22 cellular contexts compared by ENCODE assay signal in the genomic region with DNA sequence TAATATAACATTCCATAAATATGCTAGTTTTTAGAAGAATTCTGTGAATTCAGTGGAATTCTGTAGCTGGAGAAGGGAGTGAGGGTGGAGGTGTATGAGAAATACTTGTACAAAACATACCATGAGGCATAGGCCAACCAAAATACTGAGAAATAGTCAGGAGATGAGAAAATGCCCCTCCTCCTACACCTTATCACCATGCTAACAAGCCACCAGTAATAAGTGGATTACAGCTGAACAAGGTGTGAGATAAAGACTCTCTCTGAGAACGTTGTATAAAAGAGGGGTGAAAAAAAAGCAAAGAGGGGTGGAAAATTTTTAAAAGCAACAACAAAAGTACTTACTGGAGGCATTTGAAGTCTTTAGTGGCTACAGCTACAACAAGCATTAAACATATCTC.
DNase-seq lines count a peak whose midpoint lies in the region; TF ChIP-seq lines count a peak whose summit lies in the region.
"Had no signal": no experiment of that assay in that cellular context is flagged by ENCODE, and none has a peak within 500 bp of the region (broad histone marks: within the 10 kb centered on the region; RNA-seq: fewer than 3 reads in every experiment).

No MANE protein-coding gene starts in this region.

- peaks cover 1% of the 10 kb centered on the region for H3K9me3 Mint-ChIP-seq in nephron progenitor cell
- H3K9me3 Mint-ChIP-seq: GM23338 had no signal

- H3K4me3 ChIP-seq in hepatocyte (no peak overlapping the region), Peyer's patch (no peak overlapping the region)
- H3K4me3 ChIP-seq: A549; BLaER1 treated with 17β-estradiol and CSF1 and Interleukin-3, amounts not matched to agents 10 nM and 100 nM; GM12878; GM23338 had no signal

- H3K36me3 Mint-ChIP-seq in nephron progenitor cell (ENCODE audit: low read depth) = no peaks in the 10 kb centered on the region
- H3K36me3 Mint-ChIP-seq: CD14-positive monocyte; CD8-positive, alpha-beta memory T cell had no signal

- no peaks in the 10 kb centered on the region for H3K9me2 ChIP-seq in hepatocyte (replicated peaks; ENCODE audit: insufficient read depth)

- 27% methylated on average over 1 of the region's 1 CpG for WGBS in hepatocyte (ENCODE audit: low lambda C conversion rate, missing lambda C conversion rate)

- no peak overlapping the region for H3K4me2 ChIP-seq in hepatocyte
- H3K4me2 ChIP-seq: A549; BLaER1 treated with 17β-estradiol and CSF1 and Interleukin-3, amounts not matched to agents 10 nM and 100 nM; GM23338 had no signal

- H4K20me1 ChIP-seq in hepatocyte (ENCODE audit: insufficient read depth, poor library complexity, severe bottlenecking) = no peaks in the 10 kb centered on the region
- H4K20me1 ChIP-seq: BLaER1 treated with 17β-estradiol and CSF1 and Interleukin-3, amounts not matched to agents 10 nM and 100 nM had no signal

- H3K4me1 ChIP-seq in hepatocyte (ENCODE audit: insufficient read depth) = no peaks in the 10 kb centered on the region
- no peaks in the 10 kb centered on the region for H3K4me1 ChIP-seq in Peyer's patch
- H3K4me1 ChIP-seq: A549, BE2C had no signal

- H3K27me3 ChIP-seq in hepatocyte (no peaks in the 10 kb centered on the region), Peyer's patch (no peaks in the 10 kb centered on the region)
- H3K27me3 ChIP-seq: BE2C; BLaER1 treated with 17β-estradiol and CSF1 and Interleukin-3, amounts not matched to agents 10 nM and 100 nM had no signal

- H3K27me3 Mint-ChIP-seq in nephron progenitor cell (ENCODE audit: low read depth, poor library complexity) = peaks cover 2% of the 10 kb centered on the region
- H3K27me3 Mint-ChIP-seq: CD4-positive, alpha-beta T cell had no signal

- no peak for TF ChIP-seq POLR2A in Peyer's patch (IDR thresholded peaks at IDR 0.05)

- no peak overlapping the region for H3K4me3 Mint-ChIP-seq in nephron progenitor cell
- H3K4me3 Mint-ChIP-seq: CD14-positive monocyte; CD4-positive, alpha-beta T cell; CD8-positive, alpha-beta memory T cell; GM23338; H9 had no signal

- H3K27ac Mint-ChIP-seq in nephron progenitor cell = peak overlapping the region; percentile 8
- H3K27ac Mint-ChIP-seq: CD14-positive monocyte; CD4-positive, alpha-beta T cell; CD8-positive, alpha-beta memory T cell; H9 had no signal

- H3K36me3 ChIP-seq in hepatocyte (replicated peaks; ENCODE audit: insufficient read depth, low read depth) = no peaks in the 10 kb centered on the region
- H3K36me3 ChIP-seq in Peyer's patch = no peaks in the 10 kb centered on the region
- H3K36me3 ChIP-seq: BE2C; BLaER1 treated with 17β-estradiol and CSF1 and Interleukin-3, amounts not matched to agents 10 nM and 100 nM had no signal

- H3K27ac ChIP-seq in hepatocyte = no peak overlapping the region
- no peak overlapping the region for H3K27ac ChIP-seq in Peyer's patch
- H3K27ac ChIP-seq: A549; BLaER1 treated with 17β-estradiol and CSF1 and Interleukin-3, amounts not matched to agents 10 nM and 100 nM had no signal

- no peak overlapping the region for H2AFZ ChIP-seq in hepatocyte
- H2AFZ ChIP-seq: GM23338 had no signal

- H3K79me2 ChIP-seq in hepatocyte = no peaks in the 10 kb centered on the region

- TF ChIP-seq CTCF in nephron progenitor cell (IDR thresholded peaks at IDR 0.05) = no peak
- no peak for TF ChIP-seq CTCF in hepatocyte (IDR thresholded peaks at IDR 0.05; ENCODE audit: poor library complexity)
- TF ChIP-seq CTCF in Peyer's patch (IDR thresholded peaks at IDR 0.05) = no peak

- DNase-seq in NCI-H226 = peak; percentile 52
- peak; percentile 2 for DNase-seq in RPMI8226
- no peak for DNase-seq in nephron progenitor cell
- DNase-seq in NCI-H2196 (lab: John Stamatoyannopoulos, UW; ENCODE audit: unreplicated experiment) = no peak
- DNase-seq in hepatocyte (ENCODE audit: low spot score) = no peak
- no peak for DNase-seq in Peyer's patch
- DNase-seq: 8988T; ACHN; AML-193; BE2C; CD4-positive, alpha-beta T cell; CD8-positive, alpha-beta memory T cell; DMS 273 treated with DMSO at 0.1 percent for 48 hours; DMS79; EL; GDM1; H9 had no signal

- H3K4me1 Mint-ChIP-seq in nephron progenitor cell = peaks cover 38% of the 10 kb centered on the region
- H3K4me1 Mint-ChIP-seq: CD14-positive monocyte; CD8-positive, alpha-beta memory T cell had no signal

- no peaks in the 10 kb centered on the region for H3K9me3 ChIP-seq in hepatocyte (ENCODE audit: low read depth)
- no peaks in the 10 kb centered on the region for H3K9me3 ChIP-seq in Peyer's patch
- H3K9me3 ChIP-seq: A549, BE2C had no signal

Comparison
In these comparisons a context has a peak if more than half of its experiments do, and no peak if none do; other contexts are left out.
1. DNase-seq: peak in NCI-H226 (single experiment) and RPMI8226 (single experiment); none in nephron progenitor cell (single experiment), NCI-H2196 (single experiment), hepatocyte (single experiment) and Peyer's patch (0 of 3).